35 cellular contexts compared by ENCODE assay signal in the genomic region with DNA sequence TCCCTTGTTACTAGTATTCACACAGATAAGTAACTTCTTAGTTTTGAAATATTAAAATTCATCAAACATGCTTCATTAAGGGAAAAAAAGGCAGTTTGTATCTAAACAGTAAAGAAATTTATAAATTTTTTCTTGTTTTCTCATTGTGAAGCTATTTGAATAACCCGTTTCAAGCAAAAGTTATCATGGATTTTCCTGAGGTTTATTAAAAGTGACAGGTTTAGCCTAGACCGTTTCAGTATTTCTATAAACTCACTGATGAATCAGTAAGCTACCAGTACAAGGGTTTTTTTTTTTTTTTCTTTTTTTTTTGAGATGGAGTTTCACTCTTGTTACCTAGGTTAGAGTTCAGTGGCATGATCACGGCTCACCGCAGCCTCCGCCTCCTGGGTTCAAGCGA.
"Had no signal": no experiment of that assay in that cellular context is flagged by ENCODE, and none has a peak within 500 bp of the region (broad histone marks: within the 10 kb centered on the region; RNA-seq: fewer than 3 reads in every experiment).

No MANE protein-coding gene starts in this region.

- H3K9me3 Mint-ChIP-seq: activated CD4-positive, alpha-beta memory T cell treated with anti-CD3 and anti-CD28 coated beads, Interleukin-2, amount 10 ng/mL, durations not matched to agents 7 days and 5 days; activated naive CD8-positive, alpha-beta T cell treated with anti-CD3 and anti-CD28 coated beads for 36 hours; activated T-cell treated with anti-CD3 and anti-CD28 coated beads, Interleukin-2, amount 50 U/mL, for 72 hours; activated T-helper 17 cell treated with anti-CD3 and anti-CD28 coated beads, Interleukin-2, amount 50 U/mL, for 72 hours; brain had no signal

- H3K27ac Mint-ChIP-seq: activated CD4-positive, alpha-beta memory T cell treated with anti-CD3 and anti-CD28 coated beads, Interleukin-2, amount 10 ng/mL, durations not matched to agents 7 days and 5 days; activated CD8-positive, alpha-beta memory T cell treated with anti-CD3 and anti-CD28 coated beads, Interleukin-2, amount 10 ng/mL, durations not matched to agents 7 days and 5 days; activated naive CD8-positive, alpha-beta T cell treated with anti-CD3 and anti-CD28 coated beads for 36 hours; activated T-cell treated with anti-CD3 and anti-CD28 coated beads, Interleukin-2, amount 50 U/mL, for 72 hours; activated T-helper 17 cell treated with anti-CD3 and anti-CD28 coated beads, Interleukin-2, amount 50 U/mL, for 72 hours had no signal

- H3K9me3 ChIP-seq: Peyer's patch, SJSA1 had no signal

- DNase-seq: activated CD4-positive, alpha-beta memory T cell treated with anti-CD3 and anti-CD28 coated beads, Interleukin-2, amount 10 ng/mL, durations not matched to agents 7 days and 5 days; activated CD4-positive, alpha-beta T cell treated with anti-CD3 and anti-CD28 coated beads for 1 hour; activated CD4-positive, alpha-beta T cell treated with anti-CD3 and anti-CD28 coated beads for 48 hours; activated CD4-positive, CD25-positive, alpha-beta regulatory T cell; activated CD8-positive, alpha-beta memory T cell treated with anti-CD3 and anti-CD28 coated beads for 24 hours; activated CD8-positive, alpha-beta memory T cell treated with anti-CD3 and anti-CD28 coated beads, Interleukin-2, amount 10 ng/mL, durations not matched to agents 7 days and 5 days; activated effector memory CD4-positive, alpha-beta T cell treated with anti-CD3 and anti-CD28 coated beads, Interleukin-2, amount 50 U/mL, for 16 hours; activated naive CD4-positive, alpha-beta T cell; activated naive CD4-positive, alpha-beta T cell treated with anti-CD3 and anti-CD28 coated beads, Interleukin-2, amount 50 U/mL, for 16 hours; activated naive CD8-positive, alpha-beta T cell treated with anti-CD3 and anti-CD28 coated beads for 36 hours; activated T-cell treated with anti-CD3 and anti-CD28 coated beads, Interleukin-2, amount 50 U/mL, for 1 hour; activated T-cell treated with anti-CD3 and anti-CD28 coated beads, Interleukin-2, amount 50 U/mL, for 72 hours; caudate nucleus; MM.1S; MV-4-11; NCI-H1092; NCI-H1436 treated with DMSO at 0.1 percent for 48 hours; NCI-H1694 treated with DMSO at 0.1 percent for 48 hours; NCI-H2029; NCI-H2171; NCI-H510A; NCI-H526; NCI-H748 treated with DMSO at 0.1 percent for 48 hours; NK-92 treated with Interleukin-12 subunit alpha and Interleukin-12 subunit beta, amount 100 ng/mL, for 24 hours; PC-3; RPMI8226; SHP77 treated with DMSO at 0.1 percent for 48 hours; T1000; WERI-Rb-1 had no signal

- ATAC-seq: activated CD8-positive, alpha-beta memory T cell treated with anti-CD3 and anti-CD28 coated beads, Interleukin-2, amount 10 ng/mL, durations not matched to agents 7 days and 5 days; activated T-cell treated with anti-CD3 and anti-CD28 coated beads, Interleukin-2, amount 50 U/mL, for 72 hours; activated T-helper 17 cell treated with anti-CD3 and anti-CD28 coated beads, Interleukin-2, amount 50 U/mL, for 72 hours; PC-3 had no signal

- H3K4me3 ChIP-seq: Peyer's patch, SJSA1 had no signal

- H3K27me3 Mint-ChIP-seq: activated T-helper 17 cell treated with anti-CD3 and anti-CD28 coated beads, Interleukin-2, amount 50 U/mL, for 72 hours; brain had no signal

- H3K4me3 Mint-ChIP-seq: activated CD4-positive, alpha-beta memory T cell treated with anti-CD3 and anti-CD28 coated beads, Interleukin-2, amount 10 ng/mL, durations not matched to agents 7 days and 5 days; activated CD8-positive, alpha-beta memory T cell treated with anti-CD3 and anti-CD28 coated beads, Interleukin-2, amount 10 ng/mL, durations not matched to agents 7 days and 5 days; activated naive CD8-positive, alpha-beta T cell treated with anti-CD3 and anti-CD28 coated beads for 36 hours; activated T-cell treated with anti-CD3 and anti-CD28 coated beads, Interleukin-2, amount 50 U/mL, for 72 hours; activated T-helper 17 cell treated with anti-CD3 and anti-CD28 coated beads, Interleukin-2, amount 50 U/mL, for 72 hours; brain had no signal

- FAIRE-seq: bronchial epithelial cell had no signal

- H3K36me3 ChIP-seq: Peyer's patch had no signal

- H3K36me3 Mint-ChIP-seq: activated CD8-positive, alpha-beta memory T cell treated with anti-CD3 and anti-CD28 coated beads, Interleukin-2, amount 10 ng/mL, durations not matched to agents 7 days and 5 days; activated naive CD8-positive, alpha-beta T cell treated with anti-CD3 and anti-CD28 coated beads for 36 hours had no signal

- H3K4me1 ChIP-seq: Peyer's patch had no signal

- H3K27me3 ChIP-seq: Peyer's patch, SJSA1 had no signal

- H3K27ac ChIP-seq: KMS-11, Peyer's patch, SJSA1, WERI-Rb-1 had no signal

- H3K9ac ChIP-seq: KMS-11 had no signal
